Comparison of ENCODE assay signal across 16 cellular contexts in the genomic region with DNA sequence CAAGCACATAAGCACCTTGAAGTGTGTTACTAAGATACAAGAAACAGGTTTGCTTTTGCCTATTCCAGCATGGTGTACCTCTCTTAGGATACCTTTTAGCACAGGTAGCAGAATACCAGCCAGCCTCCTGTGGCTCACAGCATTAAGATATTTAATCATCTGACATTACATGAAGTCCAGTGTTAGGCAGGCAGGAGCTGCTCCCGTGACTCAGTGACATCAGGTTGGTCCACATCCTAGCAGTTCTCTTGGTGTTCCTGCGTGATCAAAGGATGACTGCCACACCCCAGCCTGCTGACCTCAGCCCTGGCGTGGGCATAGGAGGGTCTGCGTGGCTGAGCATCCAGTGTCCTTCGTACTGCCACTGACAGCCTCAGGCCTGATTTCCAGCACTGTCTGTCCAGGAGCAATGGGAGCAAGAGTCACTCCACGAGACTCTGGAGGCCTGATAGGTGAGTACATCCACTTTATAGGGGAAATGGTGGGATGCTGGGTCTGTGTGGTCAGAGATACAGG. TPM values are rescaled to one million over a fixed set of nuclear protein-coding genes. Genes with fewer than 3 reads are reported as not detected.
DNase-seq lines count a peak whose midpoint lies in the region; TF ChIP-seq lines count a peak whose summit lies in the region.
"Had no signal": no experiment of that assay in that cellular context is flagged by ENCODE, and none has a peak within 500 bp of the region (broad histone marks: within the 10 kb centered on the region; RNA-seq: fewer than 3 reads in every experiment).

No MANE protein-coding gene starts in this region.

- no peak overlapping the region for H3K27ac ChIP-seq in HUES6 (ENCODE audit: low read depth, low read length)
- H3K27ac ChIP-seq: SJCRH30 had no signal

- no peaks in the 10 kb centered on the region for H3K9me3 Mint-ChIP-seq in activated T-cell treated with anti-CD3 and anti-CD28 coated beads, Interleukin-2, amount 50 U/mL, for 24 hours
- no peaks in the 10 kb centered on the region for H3K9me3 Mint-ChIP-seq in neural crest cell
- H3K9me3 Mint-ChIP-seq in CD14-positive monocyte = no peaks in the 10 kb centered on the region
- H3K9me3 Mint-ChIP-seq: GM23338 had no signal

- no peak for TF ChIP-seq CTCF in neural crest cell (conservative IDR thresholded peaks at IDR 0.05)
- TF ChIP-seq CTCF in CD14-positive monocyte (IDR thresholded peaks at IDR 0.05) = no peak

- peak overlapping the region; percentile 31 for H3K4me3 Mint-ChIP-seq in activated T-cell treated with anti-CD3 and anti-CD28 coated beads, Interleukin-2, amount 50 U/mL, for 24 hours
- peak overlapping the region; percentile 64 for H3K4me3 Mint-ChIP-seq in neural crest cell
- no peak overlapping the region for H3K4me3 Mint-ChIP-seq in CD14-positive monocyte
- H3K4me3 Mint-ChIP-seq: GM23338 had no signal

- H3K4me1 ChIP-seq in HUES6 (ENCODE audit: control insufficient read depth, insufficient read depth, low read length) = peaks cover 9% of the 10 kb centered on the region

- peak overlapping the region; percentile 86 for H3K27ac Mint-ChIP-seq in activated T-cell treated with anti-CD3 and anti-CD28 coated beads, Interleukin-2, amount 50 U/mL, for 24 hours
- H3K27ac Mint-ChIP-seq in neural crest cell (ENCODE audit: unreplicated experiment) = no peak overlapping the region
- peak overlapping the region in 1 of 7 donors; percentile 41 for H3K27ac Mint-ChIP-seq in CD14-positive monocyte
- H3K27ac Mint-ChIP-seq: GM23338 had no signal

- no peaks in the 10 kb centered on the region for H3K9me3 ChIP-seq in HUES6 (ENCODE audit: control insufficient read depth, insufficient read depth, low read depth, low read length)
- H3K9me3 ChIP-seq: SJCRH30 had no signal

- peak overlapping the region; percentile 34 for H3K9ac ChIP-seq in HUES6 (ENCODE audit: low read length)

- H3K27me3 Mint-ChIP-seq in activated T-cell treated with anti-CD3 and anti-CD28 coated beads, Interleukin-2, amount 50 U/mL, for 24 hours = no peaks in the 10 kb centered on the region
- H3K27me3 Mint-ChIP-seq in neural crest cell (ENCODE audit: low read depth) (peaks cover 4% of the 10 kb centered on the region), CD14-positive monocyte (ENCODE audit: low read depth in 3 of 3) (peaks cover 0 to 1% (median 0%) of the 10 kb centered on the region in 3 donors)

- intact Hi-C loops in CD14-positive monocyte (cut with micrococcal nuclease) = no loop called here

- peaks cover 84% of the 10 kb centered on the region for H3K36me3 Mint-ChIP-seq in activated T-cell treated with anti-CD3 and anti-CD28 coated beads, Interleukin-2, amount 50 U/mL, for 24 hours (ENCODE audit: low read depth)
- peaks cover 2% of the 10 kb centered on the region for H3K36me3 Mint-ChIP-seq in neural crest cell (ENCODE audit: low read depth)
- peaks cover 22 to 40% of the 10 kb centered on the region in 2 donors for H3K36me3 Mint-ChIP-seq in CD14-positive monocyte

- H3K27me3 ChIP-seq in HUES6 (ENCODE audit: control insufficient read depth, insufficient read depth, low read length) = no peaks in the 10 kb centered on the region
- H3K27me3 ChIP-seq: SJCRH30 had no signal

- peaks cover 47% of the 10 kb centered on the region for H3K36me3 ChIP-seq in HUES6 (ENCODE audit: control insufficient read depth, insufficient read depth, low read length)

- DNase-seq in activated T-cell treated with anti-CD3 and anti-CD28 coated beads, Interleukin-2, amount 50 U/mL, for 24 hours = no peak
- DNase-seq in activated T-cell treated with anti-CD3 and anti-CD28 coated beads for 4 hours (no peak), neural crest cell (ENCODE audit: low read depth, low spot score) (no peak), NCI-H2227 treated with DMSO at 0.1 percent for 48 hours (lab: John Stamatoyannopoulos, UW) (no peak), CD14-positive monocyte (ENCODE audit: low spot score) (no peak)
- DNase-seq: GF-D8, KG1, NCI-H1092, NCI-H146, NCI-H2081, NCI-H510A treated with DMSO at 0.1 percent for 48 hours, NCI-H82, PC-3, SJCRH30 had no signal

- H3K4me1 Mint-ChIP-seq in activated T-cell treated with anti-CD3 and anti-CD28 coated beads, Interleukin-2, amount 50 U/mL, for 24 hours (ENCODE audit: low read depth) = peaks cover 32% of the 10 kb centered on the region
- H3K4me1 Mint-ChIP-seq in neural crest cell (peaks cover 16% of the 10 kb centered on the region), CD14-positive monocyte (peaks cover 28% of the 10 kb centered on the region)

- H3K4me3 ChIP-seq in HUES6 (ENCODE audit: low read depth, low read length) = no peak overlapping the region
- H3K4me3 ChIP-seq: GM23338, SJCRH30 had no signal

RNA-seq across cellular contexts. Expression of a gene that starts 3.6 kb away (rescaled TPM):
- 98.7 and 108 TPM in 2 replicates for total RNA-seq in neural crest cell
- polyA plus RNA-seq in CD14-positive monocyte = 10 to 100 TPM; 18.7 to 23.5 TPM

RNA-seq across cellular contexts. Expression of a gene that starts 11.6 kb away (rescaled TPM):
- total RNA-seq in neural crest cell = 61.9 and 63.4 TPM in 2 replicates
- 1 to 10 TPM; 6.5 to 6.6 TPM for polyA plus RNA-seq in CD14-positive monocyte

RNA-seq across cellular contexts. Expression of a gene that starts 44.2 kb away (rescaled TPM):
- total RNA-seq in neural crest cell = 17.7 and 22.2 TPM in 2 replicates
- polyA plus RNA-seq in CD14-positive monocyte = 1 to 10 TPM; 1.0 to 1.1 TPM

RNA-seq across cellular contexts. Expression of a gene that starts 52.8 kb away (rescaled TPM):
- 112 TPM in 2 replicates for total RNA-seq in neural crest cell
- polyA plus RNA-seq in CD14-positive monocyte = 10 to 100 TPM; 54.5 to 58.9 TPM

RNA-seq across cellular contexts. Expression of a gene that starts 53.3 kb away (rescaled TPM):
- 59.1 and 60.9 TPM in 2 replicates for total RNA-seq in neural crest cell
- polyA plus RNA-seq in CD14-positive monocyte = 10 to 100 TPM; 15.1 to 16.3 TPM

Comparison
In these comparisons a context has a peak if more than half of its experiments do, and no peak if none do; other contexts are left out.
1. H3K4me3 Mint-ChIP-seq: peak in activated T-cell treated with anti-CD3 and anti-CD28 coated beads, Interleukin-2, amount 50 U/mL, for 24 hours (single experiment) and neural crest cell (single experiment); none in CD14-positive monocyte (0 of 2).